ENCODE assay signal across 9 cellular contexts in genomic region chr5:142888469-142889085, GRCh38.
A peak's percentile ranks its signal among the peaks of the same experiment; 100 is the strongest.
DNase-seq lines count a peak whose midpoint lies in the region; ATAC-seq, FAIRE-seq and TF ChIP-seq lines count a peak whose summit lies in the region.
"Had no signal": no experiment of that assay in that cellular context is flagged by ENCODE, and none has a peak within 500 bp of the region (broad histone marks: within the 10 kb centered on the region; RNA-seq: fewer than 3 reads in every experiment).

No MANE protein-coding gene starts in this region.

- FAIRE-seq in HTR-8/SVneo (lab: Jason Lieb, UNC) (no peak), endothelial cell of umbilical vein (lab: Jason Lieb, UNC) (peak; percentile 93)

- DNase-seq in DMS53 treated with DMSO at 0.1 percent for 48 hours (lab: John Stamatoyannopoulos, UW; ENCODE audit: unreplicated experiment) (peak; percentile 56), HTR-8/SVneo (ENCODE audit: insufficient read length, low spot score) (peak; percentile 70), RPMI7951 (ENCODE audit: low read depth) (peak; percentile 52), endothelial cell of umbilical vein (ENCODE audit: low read depth, low spot score) (peak; percentile 55), midbrain (lab: John Stamatoyannopoulos, UW) (peak; percentile 76)
- no peak for DNase-seq in activated CD8-positive, alpha-beta memory T cell treated with anti-CD3 and anti-CD28 coated beads, Interleukin-2, amount 50 U/mL, for 4 hours
- DNase-seq in stimulated activated naive CD4-positive, alpha-beta T cell treated with Interleukin-2 at 50 U/mL for 16 hours (lab: John Stamatoyannopoulos, UW) = no peak

- H3K9ac ChIP-seq in endothelial cell of umbilical vein (replicated peaks; ENCODE audit: extremely low read depth, insufficient read depth, low read length) = no peak overlapping the region

- H3K9me3 ChIP-seq in endothelial cell of umbilical vein (replicated peaks; ENCODE audit: control insufficient read depth, insufficient read depth, low read length) = no peaks in the 10 kb centered on the region

- dilution Hi-C loops in endothelial cell of umbilical vein (cut with MboI; ENCODE audit: extremely low pct_ligation_motif_present, low sequenced_read_pairs) = loop anchor here (25.0 kb wide), 1 partner anchor 176 kb away; no protein-coding TSS in a partner anchor

- no peaks in the 10 kb centered on the region for H3K27me3 ChIP-seq in endothelial cell of umbilical vein (ENCODE audit: control insufficient read depth in 2 of 2, insufficient read depth in 2 of 2, low read length in 2 of 2)

- no peaks in the 10 kb centered on the region for H3K79me2 ChIP-seq in endothelial cell of umbilical vein (ENCODE audit: control insufficient read depth, insufficient read depth, low read length)

- H3K36me3 ChIP-seq in endothelial cell of umbilical vein (ENCODE audit: control insufficient read depth in 2 of 2, extremely low read depth in 1 of 2, insufficient read depth in 2 of 2, low read length in 2 of 2) = no peaks in the 10 kb centered on the region

- H3K9me1 ChIP-seq in endothelial cell of umbilical vein (replicated peaks; ENCODE audit: control insufficient read depth, extremely low read depth, insufficient read depth, low read length) = no peaks in the 10 kb centered on the region

- H3K27ac ChIP-seq in endothelial cell of umbilical vein (ENCODE audit: insufficient read depth, low read depth, low read length) = no peak overlapping the region

- no peak overlapping the region for H3K4me2 ChIP-seq in endothelial cell of umbilical vein (ENCODE audit: insufficient read depth, low read length)

- POLR2A ChIA-PET in endothelial cell of umbilical vein (lab: Charles Lee) = no interaction called here

- ATAC-seq in GM19035 (IDR thresholded peaks at IDR 0.05; ENCODE audit: unreplicated experiment) = no peak
- ATAC-seq: naive thymus-derived CD8-positive, alpha-beta T cell had no signal

- intact Hi-C loops in endothelial cell of umbilical vein (cut with micrococcal nuclease) = loop anchor here (1.0 kb wide), 3 partner anchors 171 to 233 kb away; no protein-coding TSS in a partner anchor

- no peak overlapping the region for H2AFZ ChIP-seq in endothelial cell of umbilical vein (ENCODE audit: low read depth, low read length)

- no TSS peak for BruUV-seq in endothelial cell of umbilical vein (replicated peaks; lab: Mats Ljungman, UMichigan)

- no peaks in the 10 kb centered on the region for H4K20me1 ChIP-seq in endothelial cell of umbilical vein (replicated peaks; ENCODE audit: control insufficient read depth, extremely low read depth, insufficient read depth, low read length)

- TF ChIP-seq POLR2A in endothelial cell of umbilical vein (IDR thresholded peaks at IDR 0.05; ENCODE audit: low read depth, low read length) = no peak

- H3K4me3 ChIP-seq in endothelial cell of umbilical vein (replicated peaks in 1 of 3; ENCODE audit: insufficient read depth in 1 of 3, low read depth in 1 of 3, low read length in 3 of 3) = no peak overlapping the region

- H3K4me1 ChIP-seq in endothelial cell of umbilical vein (ENCODE audit: control insufficient read depth, extremely low read depth, insufficient read depth, low read length) = peaks cover 3% of the 10 kb centered on the region

- CTCF ChIA-PET in endothelial cell of umbilical vein (lab: Charles Lee) = interaction anchor here (0.6 to 21.9 kb wide), 76 partner anchors 9 to 1252 kb away, joined by 3 to 1173 read pairs (median 5); partner anchors contain the start of genes ARHGAP26 and NR3C1

- TF ChIP-seq CTCF in endothelial cell of umbilical vein (IDR thresholded peaks at IDR 0.05; ENCODE audit: extremely low read depth in 1 of 2, insufficient read depth in 1 of 2, low read depth in 1 of 2, low read length in 2 of 2) = peak; percentile 50 to 60

TF ChIP-seq in endothelial cell of umbilical vein, 7 proteins besides CTCF, POLR2A, EP300 and RAD21:
- TF ChIP-seq, protein P1, sequence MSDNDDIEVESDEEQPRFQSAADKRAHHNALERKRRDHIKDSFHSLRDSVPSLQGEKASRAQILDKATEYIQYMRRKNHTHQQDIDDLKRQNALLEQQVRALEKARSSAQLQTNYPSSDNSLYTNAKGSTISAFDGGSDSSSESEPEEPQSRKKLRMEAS (IDR thresholded peaks at IDR 0.05; ENCODE audit: insufficient read depth, insufficient read length) = no peak
- TF ChIP-seq MYC (IDR thresholded peaks at IDR 0.05; ENCODE audit: low read depth, low read length) (no peak), FOS (IDR thresholded peaks at IDR 0.05; ENCODE audit: borderline replicate concordance, insufficient read depth, low read length) (no peak), GATA2 (IDR thresholded peaks at IDR 0.05; ENCODE audit: insufficient read depth, insufficient read length, low read depth, low read length) (no peak), POLR2AphosphoS5 (IDR thresholded peaks at IDR 0.05; ENCODE audit: insufficient read depth, low read depth, low read length) (no peak), EZH2 (IDR thresholded peaks at IDR 0.05; ENCODE audit: borderline replicate concordance, low read depth, low read length, severe bottlenecking) (no peak), JUN (IDR thresholded peaks at IDR 0.05; ENCODE audit: borderline replicate concordance, insufficient read depth, insufficient read length, low read depth) (no peak)

Comparison
In these comparisons a context has a peak if more than half of its experiments do, and no peak if none do; other contexts are left out.
1. DNase-seq: peak in DMS53 treated with DMSO at 0.1 percent for 48 hours (single experiment), HTR-8/SVneo (single experiment), RPMI7951 (single experiment), endothelial cell of umbilical vein (single experiment) and midbrain (single experiment); none in activated CD8-positive, alpha-beta memory T cell treated with anti-CD3 and anti-CD28 coated beads, Interleukin-2, amount 50 U/mL, for 4 hours (single experiment) and stimulated activated naive CD4-positive, alpha-beta T cell treated with Interleukin-2 at 50 U/mL for 16 hours (single experiment).